In the genomic region with DNA sequence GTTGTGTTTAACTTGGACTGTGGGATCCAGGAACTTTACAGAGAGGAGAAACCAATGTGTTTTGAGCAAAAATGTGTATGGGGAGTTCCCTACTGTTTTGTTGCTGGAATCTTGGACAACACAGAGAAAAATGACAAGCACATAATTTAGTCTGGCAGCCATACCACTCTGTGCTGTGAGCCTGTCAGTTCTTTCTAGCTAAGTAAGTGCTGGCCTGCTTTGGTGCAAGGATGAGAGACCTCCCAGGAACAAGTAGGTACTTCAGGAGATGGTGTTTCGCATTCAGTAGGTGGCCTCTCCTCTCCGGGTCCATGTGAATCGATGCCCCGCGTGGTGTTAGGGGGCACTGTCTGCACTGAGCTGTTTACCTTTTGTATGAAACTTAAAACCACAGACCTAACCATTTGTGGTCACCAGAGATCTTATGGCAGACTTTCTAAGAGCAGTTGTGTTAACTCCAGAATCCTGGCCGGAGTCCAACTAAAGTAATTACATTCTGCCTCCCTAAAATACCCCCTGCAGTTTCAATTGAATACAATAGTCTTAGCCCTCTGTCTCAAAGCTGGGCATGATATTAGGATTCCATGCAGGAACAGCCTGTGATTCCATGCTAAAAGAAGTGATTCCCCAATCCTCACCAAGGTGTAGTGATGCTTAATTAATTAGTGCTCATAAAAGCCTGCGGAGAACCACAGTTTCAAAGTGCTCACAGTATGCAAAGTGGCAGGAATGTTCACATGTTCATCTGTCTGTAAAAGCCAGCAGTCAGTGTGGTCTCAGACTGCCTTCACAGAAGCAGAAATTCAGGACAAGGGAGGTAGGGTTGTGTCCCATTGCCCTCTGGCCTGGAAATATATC, we compare ENCODE assay signal across 1 cellular context.
TF ChIP-seq lines count a peak whose summit lies in the region.

No MANE protein-coding gene starts in this region.

TF ChIP-seq in HEK293, 187 proteins besides CTCF, POLR2A, EP300 and RAD21 (continued from another document and continues in another):
- TF ChIP-seq ZBTB11 (tag by site-specific recombination; conservative IDR thresholded peaks at IDR 0.05; ENCODE audit: low read depth), result no peak
- TF ChIP-seq ZNF138 (tag by site-specific recombination; IDR thresholded peaks at IDR 0.05; ENCODE audit: borderline replicate concordance), result no peak
- TF ChIP-seq KLF9 (tag by site-specific recombination; IDR thresholded peaks at IDR 0.05; ENCODE audit: low read depth), result no peak
- TF ChIP-seq MZF1 (tag by site-specific recombination; IDR thresholded peaks at IDR 0.05; ENCODE audit: borderline replicate concordance), result peak; percentile 84
- TF ChIP-seq ZNF19 (tag by site-specific recombination; IDR thresholded peaks at IDR 0.05; ENCODE audit: low read depth), result no peak
- TF ChIP-seq ZNF623 (tag by site-specific recombination; IDR thresholded peaks at IDR 0.05), result no peak
- no peak for TF ChIP-seq ZNF426 (tag by site-specific recombination; IDR thresholded peaks at IDR 0.05)
- TF ChIP-seq, protein P1, sequence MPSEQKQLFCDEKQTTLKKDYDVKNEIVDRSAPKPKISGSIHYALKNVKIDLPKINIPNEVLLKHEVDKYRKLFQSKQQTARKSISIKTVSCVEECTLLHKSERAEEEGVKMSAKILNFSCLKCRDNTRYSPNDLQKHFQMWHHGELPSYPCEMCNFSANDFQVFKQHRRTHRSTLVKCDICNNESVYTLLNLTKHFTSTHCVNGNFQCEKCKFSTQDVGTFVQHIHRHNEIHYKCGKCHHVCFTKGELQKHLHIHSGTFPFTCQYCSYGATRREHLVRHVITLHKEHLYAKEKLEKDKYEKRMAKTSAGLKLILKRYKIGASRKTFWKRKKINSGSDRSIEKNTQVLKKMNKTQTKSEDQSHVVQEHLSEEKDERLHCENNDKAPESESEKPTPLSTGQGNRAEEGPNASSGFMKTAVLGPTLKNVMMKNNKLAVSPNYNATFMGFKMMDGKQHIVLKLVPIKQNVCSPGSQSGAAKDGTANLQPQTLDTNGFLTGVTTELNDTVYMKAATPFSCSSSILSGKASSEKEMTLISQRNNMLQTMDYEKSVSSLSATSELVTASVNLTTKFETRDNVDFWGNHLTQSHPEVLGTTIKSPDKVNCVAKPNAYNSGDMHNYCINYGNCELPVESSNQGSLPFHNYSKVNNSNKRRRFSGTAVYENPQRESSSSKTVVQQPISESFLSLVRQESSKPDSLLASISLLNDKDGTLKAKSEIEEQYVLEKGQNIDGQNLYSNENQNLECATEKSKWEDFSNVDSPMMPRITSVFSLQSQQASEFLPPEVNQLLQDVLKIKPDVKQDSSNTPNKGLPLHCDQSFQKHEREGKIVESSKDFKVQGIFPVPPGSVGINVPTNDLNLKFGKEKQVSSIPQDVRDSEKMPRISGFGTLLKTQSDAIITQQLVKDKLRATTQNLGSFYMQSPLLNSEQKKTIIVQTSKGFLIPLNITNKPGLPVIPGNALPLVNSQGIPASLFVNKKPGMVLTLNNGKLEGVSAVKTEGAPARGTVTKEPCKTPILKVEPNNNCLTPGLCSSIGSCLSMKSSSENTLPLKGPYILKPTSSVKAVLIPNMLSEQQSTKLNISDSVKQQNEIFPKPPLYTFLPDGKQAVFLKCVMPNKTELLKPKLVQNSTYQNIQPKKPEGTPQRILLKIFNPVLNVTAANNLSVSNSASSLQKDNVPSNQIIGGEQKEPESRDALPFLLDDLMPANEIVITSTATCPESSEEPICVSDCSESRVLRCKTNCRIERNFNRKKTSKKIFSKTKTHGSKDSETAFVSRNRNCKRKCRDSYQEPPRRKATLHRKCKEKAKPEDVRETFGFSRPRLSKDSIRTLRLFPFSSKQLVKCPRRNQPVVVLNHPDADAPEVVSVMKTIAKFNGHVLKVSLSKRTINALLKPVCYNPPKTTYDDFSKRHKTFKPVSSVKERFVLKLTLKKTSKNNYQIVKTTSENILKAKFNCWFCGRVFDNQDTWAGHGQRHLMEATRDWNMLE (tag by site-specific recombination; conservative IDR thresholded peaks at IDR 0.05; ENCODE audit: low read depth), result peak; percentile 18
- TF ChIP-seq KLF7 (tag by site-specific recombination; IDR thresholded peaks at IDR 0.05; ENCODE audit: borderline replicate concordance), result no peak
- TF ChIP-seq ZNF239 (tag by site-specific recombination; IDR thresholded peaks at IDR 0.05), result no peak
- TF ChIP-seq ZNF600 (tag by site-specific recombination; IDR thresholded peaks at IDR 0.05), result peak; percentile 61
- peak; percentile 35; the same call in 1 of the 2 replicates for TF ChIP-seq KLF8 (tag by site-specific recombination; IDR thresholded peaks at IDR 0.05)
- TF ChIP-seq, protein P2, sequence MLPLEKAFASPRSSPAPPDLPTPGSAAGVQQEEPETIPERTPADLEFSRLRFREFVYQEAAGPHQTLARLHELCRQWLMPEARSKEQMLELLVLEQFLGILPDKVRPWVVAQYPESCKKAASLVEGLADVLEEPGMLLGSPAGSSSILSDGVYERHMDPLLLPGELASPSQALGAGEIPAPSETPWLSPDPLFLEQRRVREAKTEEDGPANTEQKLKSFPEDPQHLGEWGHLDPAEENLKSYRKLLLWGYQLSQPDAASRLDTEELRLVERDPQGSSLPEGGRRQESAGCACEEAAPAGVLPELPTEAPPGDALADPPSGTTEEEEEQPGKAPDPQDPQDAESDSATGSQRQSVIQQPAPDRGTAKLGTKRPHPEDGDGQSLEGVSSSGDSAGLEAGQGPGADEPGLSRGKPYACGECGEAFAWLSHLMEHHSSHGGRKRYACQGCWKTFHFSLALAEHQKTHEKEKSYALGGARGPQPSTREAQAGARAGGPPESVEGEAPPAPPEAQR (tag by site-specific recombination; IDR thresholded peaks at IDR 0.05), result no peak
- no peak for TF ChIP-seq SCRT2 (tag by site-specific recombination; IDR thresholded peaks at IDR 0.05)
- peak; percentile 67; the same call in 1 of the 2 replicates for TF ChIP-seq ZBTB48 (tag by site-specific recombination; IDR thresholded peaks at IDR 0.05)
- TF ChIP-seq, protein P3, sequence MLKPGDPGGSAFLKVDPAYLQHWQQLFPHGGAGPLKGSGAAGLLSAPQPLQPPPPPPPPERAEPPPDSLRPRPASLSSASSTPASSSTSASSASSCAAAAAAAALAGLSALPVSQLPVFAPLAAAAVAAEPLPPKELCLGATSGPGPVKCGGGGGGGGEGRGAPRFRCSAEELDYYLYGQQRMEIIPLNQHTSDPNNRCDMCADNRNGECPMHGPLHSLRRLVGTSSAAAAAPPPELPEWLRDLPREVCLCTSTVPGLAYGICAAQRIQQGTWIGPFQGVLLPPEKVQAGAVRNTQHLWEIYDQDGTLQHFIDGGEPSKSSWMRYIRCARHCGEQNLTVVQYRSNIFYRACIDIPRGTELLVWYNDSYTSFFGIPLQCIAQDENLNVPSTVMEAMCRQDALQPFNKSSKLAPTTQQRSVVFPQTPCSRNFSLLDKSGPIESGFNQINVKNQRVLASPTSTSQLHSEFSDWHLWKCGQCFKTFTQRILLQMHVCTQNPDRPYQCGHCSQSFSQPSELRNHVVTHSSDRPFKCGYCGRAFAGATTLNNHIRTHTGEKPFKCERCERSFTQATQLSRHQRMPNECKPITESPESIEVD (tag by site-specific recombination; IDR thresholded peaks at IDR 0.05), result peak; percentile 68
- no peak; the same call in 1 of the 2 replicates for TF ChIP-seq ZNF585B (tag by site-specific recombination; IDR thresholded peaks at IDR 0.05)
- no peak for TF ChIP-seq ZNF626 (tag by site-specific recombination; IDR thresholded peaks at IDR 0.05)
- TF ChIP-seq ZNF707 (tag by site-specific recombination; IDR thresholded peaks at IDR 0.05), result no peak
- no peak for TF ChIP-seq ZNF10 (tag by site-specific recombination; IDR thresholded peaks at IDR 0.05)
- TF ChIP-seq ZNF174 (tag by site-specific recombination; IDR thresholded peaks at IDR 0.05), result no peak
- no peak for TF ChIP-seq ZSCAN16 (tag by site-specific recombination; IDR thresholded peaks at IDR 0.05)
- TF ChIP-seq ZNF311 (tag by site-specific recombination; IDR thresholded peaks at IDR 0.05; ENCODE audit: borderline replicate concordance), result no peak
- no peak for TF ChIP-seq ZNF658 (tag by site-specific recombination; IDR thresholded peaks at IDR 0.05)
- TF ChIP-seq OSR2 (tag by site-specific recombination; IDR thresholded peaks at IDR 0.05), result peak; percentile 87
- no peak for TF ChIP-seq ZNF175 (tag by site-specific recombination; IDR thresholded peaks at IDR 0.05)
- TF ChIP-seq IKZF3 (tag by site-specific recombination; IDR thresholded peaks at IDR 0.05), result peak; percentile 82
- TF ChIP-seq SETDB1 (IDR thresholded peaks at IDR 0.05; ENCODE audit: insufficient read length, low read length), result no peak
- no peak for TF ChIP-seq ZNF112 (tag by site-specific recombination; IDR thresholded peaks at IDR 0.05)
- TF ChIP-seq ZNF792 (tag by site-specific recombination; IDR thresholded peaks at IDR 0.05), result no peak
- no peak for TF ChIP-seq ZNF664 (tag by site-specific recombination; IDR thresholded peaks at IDR 0.05)
- no peak for TF ChIP-seq ZNF302 (tag by site-specific recombination; IDR thresholded peaks at IDR 0.05; ENCODE audit: low read depth)
- TF ChIP-seq ZNF670 (tag by site-specific recombination; IDR thresholded peaks at IDR 0.05; ENCODE audit: low read depth), result no peak
- TF ChIP-seq SP7 (tag by site-specific recombination; IDR thresholded peaks at IDR 0.05), result peak; percentile 96
- no peak for TF ChIP-seq ZFP37 (tag by site-specific recombination; IDR thresholded peaks at IDR 0.05)
- 0 out of 2 replicates have a peak, but pooled peaks have one; percentile 17 for TF ChIP-seq ZNF121 (tag by site-specific recombination; IDR thresholded peaks at IDR 0.05)
- TF ChIP-seq KLF10 (tag by site-specific recombination; IDR thresholded peaks at IDR 0.05), result no peak
- TF ChIP-seq ZBTB8A (tag by site-specific recombination; IDR thresholded peaks at IDR 0.05), result no peak
- TF ChIP-seq TCF7L2 (IDR thresholded peaks at IDR 0.05; ENCODE audit: borderline replicate concordance, low read depth, low read length), result no peak
- no peak for TF ChIP-seq ZNF140 (tag by site-specific recombination; IDR thresholded peaks at IDR 0.05)
- no peak for TF ChIP-seq ZNF16 (tag by site-specific recombination; IDR thresholded peaks at IDR 0.05; ENCODE audit: low read depth)
- TF ChIP-seq, protein P4, sequence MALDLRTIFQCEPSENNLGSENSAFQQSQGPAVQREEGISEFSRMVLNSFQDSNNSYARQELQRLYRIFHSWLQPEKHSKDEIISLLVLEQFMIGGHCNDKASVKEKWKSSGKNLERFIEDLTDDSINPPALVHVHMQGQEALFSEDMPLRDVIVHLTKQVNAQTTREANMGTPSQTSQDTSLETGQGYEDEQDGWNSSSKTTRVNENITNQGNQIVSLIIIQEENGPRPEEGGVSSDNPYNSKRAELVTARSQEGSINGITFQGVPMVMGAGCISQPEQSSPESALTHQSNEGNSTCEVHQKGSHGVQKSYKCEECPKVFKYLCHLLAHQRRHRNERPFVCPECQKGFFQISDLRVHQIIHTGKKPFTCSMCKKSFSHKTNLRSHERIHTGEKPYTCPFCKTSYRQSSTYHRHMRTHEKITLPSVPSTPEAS (tag by site-specific recombination; IDR thresholded peaks at IDR 0.05), result no peak; the same call in 1 of the 2 replicates
- TF ChIP-seq, protein P5, sequence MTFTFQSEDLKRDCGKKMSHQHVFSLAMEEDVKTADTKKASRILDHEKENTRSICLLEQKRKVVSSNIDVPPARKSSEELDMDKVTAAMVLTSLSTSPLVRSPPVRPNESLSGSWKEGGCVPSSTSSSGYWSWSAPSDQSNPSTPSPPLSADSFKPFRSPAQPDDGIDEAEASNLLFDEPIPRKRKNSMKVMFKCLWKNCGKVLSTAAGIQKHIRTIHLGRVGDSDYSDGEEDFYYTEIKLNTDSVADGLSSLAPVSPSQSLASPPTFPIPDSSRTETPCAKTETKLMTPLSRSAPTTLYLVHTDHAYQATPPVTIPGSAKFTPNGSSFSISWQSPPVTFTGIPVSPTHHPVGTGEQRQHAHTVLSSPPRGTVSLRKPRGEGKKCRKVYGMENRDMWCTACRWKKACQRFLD (tag by site-specific recombination; IDR thresholded peaks at IDR 0.05), result no peak
- TF ChIP-seq SALL2 (tag by site-specific recombination; IDR thresholded peaks at IDR 0.05; ENCODE audit: borderline replicate concordance), result no peak
- TF ChIP-seq GLIS1 (tag by site-specific recombination; IDR thresholded peaks at IDR 0.05), result peak; percentile 98
- TF ChIP-seq OVOL3 (tag by site-specific recombination; IDR thresholded peaks at IDR 0.05), result no peak
- TF ChIP-seq ZNF221 (tag by site-specific recombination; IDR thresholded peaks at IDR 0.05; ENCODE audit: borderline replicate concordance), result no peak
- peak; percentile 89 for TF ChIP-seq ZNF843 (tag by site-specific recombination; IDR thresholded peaks at IDR 0.05)
- TF ChIP-seq ZNF76 (tag by site-specific recombination; IDR thresholded peaks at IDR 0.05; ENCODE audit: borderline replicate concordance, low read depth), result no peak
- no peak for TF ChIP-seq MYNN (tag by site-specific recombination; IDR thresholded peaks at IDR 0.05; ENCODE audit: borderline replicate concordance)
- TF ChIP-seq ZNF24 (tag by site-specific recombination; IDR thresholded peaks at IDR 0.05), result peak; percentile 71; the same call in 1 of the 2 replicates
- TF ChIP-seq ZNF639 (tag by site-specific recombination; IDR thresholded peaks at IDR 0.05), result no peak
- TF ChIP-seq MEIS1 (CRISPR knock-in tag; IDR thresholded peaks at IDR 0.05; ENCODE audit: borderline replicate concordance), result no peak
